In genomic region chr16:15055141-15056053, GRCh38 we compare ENCODE assay signal across 8 cellular contexts. TPM values are rescaled to one million over a fixed set of nuclear protein-coding genes. Genes with fewer than 3 reads are reported as not detected.
DNase-seq lines count a peak whose midpoint lies in the region; ATAC-seq and TF ChIP-seq lines count a peak whose summit lies in the region.

No MANE protein-coding gene starts in this region.

- no peaks in the 10 kb centered on the region for H3K9me3 ChIP-seq in psoas muscle

- CTCF ChIA-PET in activated CD4-positive, alpha-beta T cell treated with anti-CD3 and anti-CD28 coated beads for 36 hours (lab: Charles Lee) = interaction anchor here (0.7 to 7.9 kb wide), 3 partner anchors 10 to 38 kb away, joined by 4 to 39 read pairs (median 6); partner anchors contain the start of gene RRN3

- H3K9me3 Mint-ChIP-seq in activated CD4-positive, alpha-beta T cell treated with anti-CD3 and anti-CD28 coated beads for 36 hours (ENCODE audit: low read depth) = no peaks in the 10 kb centered on the region

- H3K4me1 ChIP-seq in psoas muscle = peaks cover 4% of the 10 kb centered on the region

- H3K27me3 ChIP-seq in H7 (ENCODE audit: control insufficient read depth, insufficient read depth, low read length) = no peaks in the 10 kb centered on the region; the same call in 1 of the 2 replicates
- no peaks in the 10 kb centered on the region for H3K27me3 ChIP-seq in psoas muscle (ENCODE audit: insufficient read depth in 3 of 3, low read length in 2 of 3)

- H3K36me3 ChIP-seq in H7 (replicated peaks; ENCODE audit: control insufficient read depth, insufficient read depth, low read length) = peaks cover 4% of the 10 kb centered on the region
- peaks cover 0 to 29% of the 10 kb centered on the region in 2 donors for H3K36me3 ChIP-seq in psoas muscle (ENCODE audit: insufficient read depth in 1 of 2, low read depth in 1 of 2)

- H3K4me3 Mint-ChIP-seq in activated CD4-positive, alpha-beta T cell treated with anti-CD3 and anti-CD28 coated beads for 36 hours = peak overlapping the region; percentile 82

- ATAC-seq in activated CD4-positive, alpha-beta T cell treated with anti-CD3 and anti-CD28 coated beads for 36 hours = peak; percentile 51
- peak; percentile 14 to 29 (median 23) for ATAC-seq in psoas muscle

- intact Hi-C loops in activated CD4-positive, alpha-beta T cell treated with anti-CD3 and anti-CD28 coated beads for 36 hours (cut with DNase I, micrococcal nuclease) = loop anchor here (1.0 to 10.0 kb wide), 6 partner anchors 39 to 589 kb away; partner anchors contain the start of genes PARN (in 2 of the 2), BFAR (in 1 of the 2), MARF1 (in 1 of the 2) and PDXDC1 (in 1 of the 2)
- intact Hi-C loops in psoas muscle (cut with DNase I) = no loop called here

- peaks cover 12% of the 10 kb centered on the region for H3K36me3 Mint-ChIP-seq in activated CD4-positive, alpha-beta T cell treated with anti-CD3 and anti-CD28 coated beads for 36 hours (ENCODE audit: low read depth)

- no peaks in the 10 kb centered on the region for H3K27me3 Mint-ChIP-seq in activated CD4-positive, alpha-beta T cell treated with anti-CD3 and anti-CD28 coated beads for 36 hours

- H3K4me1 Mint-ChIP-seq in activated CD4-positive, alpha-beta T cell treated with anti-CD3 and anti-CD28 coated beads for 36 hours = peaks cover 19% of the 10 kb centered on the region

- 2 to 3% (median 2%) methylated on average over 52 to 81 of the region's 81 CpGs for WGBS in psoas muscle, 3 donors

- H3K4me3 ChIP-seq in H7 (ENCODE audit: insufficient read depth, low read depth, low read length) (peak overlapping the region; percentile 85), psoas muscle (peak overlapping the region; percentile 99)

- no peak for TF ChIP-seq CTCF in psoas muscle (IDR thresholded peaks at IDR 0.05)

- peak; percentile 73 for DNase-seq in activated CD4-positive, alpha-beta T cell treated with anti-CD3 and anti-CD28 coated beads for 36 hours
- DNase-seq in activated CD4-positive, alpha-beta T cell treated with anti-CD3 and anti-CD28 coated beads for 1 hour = no peak
- DNase-seq in H7 (no peak), M059J (ENCODE audit: low read depth) (peak; percentile 49), germinal center (ENCODE audit: low spot score) (peak; percentile 83), psoas muscle (peak; percentile 69 to 82), medulla oblongata (ENCODE audit: extremely low spot score) (no peak)
- peak; percentile 72 for DNase-seq in activated CD8-positive, alpha-beta memory T cell treated with anti-CD3 and anti-CD28 coated beads, Interleukin-2, amount 50 U/mL, for 4 hours

- peak overlapping the region; percentile 87 for H3K27ac ChIP-seq in psoas muscle

- POLR2A ChIA-PET in activated CD4-positive, alpha-beta T cell treated with anti-CD3 and anti-CD28 coated beads for 36 hours (lab: Charles Lee) = no interaction called here

- peak overlapping the region; percentile 72 for H3K27ac Mint-ChIP-seq in activated CD4-positive, alpha-beta T cell treated with anti-CD3 and anti-CD28 coated beads for 36 hours

RNA-seq across cellular contexts. Expression of gene NTAN1, which starts 0.5 kb away (rescaled TPM):
- total RNA-seq in activated CD4-positive, alpha-beta T cell treated with anti-CD3 and anti-CD28 coated beads for 36 hours = 10 to 100 TPM; 42.2 to 52.7 TPM
- total RNA-seq in H7 (2014; rRNA removed; shearing (Covaris generic)) = 54.8 and 57.4 TPM in 2 replicates
- total RNA-seq in M059J (2014; rRNA removed; shearing (Covaris generic)) = 68.6 and 102 TPM in 2 replicates
- total RNA-seq in psoas muscle = 10 to 100 TPM; 21.8 to 34.3 (median 23.8) TPM
- polyA plus RNA-seq in psoas muscle = 10 to 100 TPM; 41.6 to 78.0 (median 54.2) TPM

RNA-seq across cellular contexts. Expression of gene RRN3, which starts 38.7 kb away (rescaled TPM):
- 10 to 100 TPM; 27.0 to 36.1 TPM for total RNA-seq in activated CD4-positive, alpha-beta T cell treated with anti-CD3 and anti-CD28 coated beads for 36 hours
- 24.8 and 28.3 TPM in 2 replicates for total RNA-seq in H7 (2014; rRNA removed; shearing (Covaris generic))
- 38.0 and 49.9 TPM in 2 replicates for total RNA-seq in M059J (2014; rRNA removed; shearing (Covaris generic))
- total RNA-seq in psoas muscle = 10 to 100 TPM; 30.8 to 54.9 (median 54.4) TPM
- polyA plus RNA-seq in psoas muscle = 10 to 100 TPM; 19.9 to 49.5 (median 22.4) TPM

Comparison
In these comparisons a context has a peak if more than half of its experiments do, and no peak if none do; other contexts are left out.
1. DNase-seq: peak in activated CD4-positive, alpha-beta T cell treated with anti-CD3 and anti-CD28 coated beads for 36 hours (single experiment), M059J (single experiment), activated CD8-positive, alpha-beta memory T cell treated with anti-CD3 and anti-CD28 coated beads, Interleukin-2, amount 50 U/mL, for 4 hours (single experiment), germinal center (single experiment) and psoas muscle (2 of 2); none in activated CD4-positive, alpha-beta T cell treated with anti-CD3 and anti-CD28 coated beads for 1 hour (single experiment), H7 (single experiment) and medulla oblongata (single experiment).
2. intact Hi-C loops: an anchor here in activated CD4-positive, alpha-beta T cell treated with anti-CD3 and anti-CD28 coated beads for 36 hours (1.0 to 10.0 kb wide); none called in psoas muscle.